In the genomic region with DNA sequence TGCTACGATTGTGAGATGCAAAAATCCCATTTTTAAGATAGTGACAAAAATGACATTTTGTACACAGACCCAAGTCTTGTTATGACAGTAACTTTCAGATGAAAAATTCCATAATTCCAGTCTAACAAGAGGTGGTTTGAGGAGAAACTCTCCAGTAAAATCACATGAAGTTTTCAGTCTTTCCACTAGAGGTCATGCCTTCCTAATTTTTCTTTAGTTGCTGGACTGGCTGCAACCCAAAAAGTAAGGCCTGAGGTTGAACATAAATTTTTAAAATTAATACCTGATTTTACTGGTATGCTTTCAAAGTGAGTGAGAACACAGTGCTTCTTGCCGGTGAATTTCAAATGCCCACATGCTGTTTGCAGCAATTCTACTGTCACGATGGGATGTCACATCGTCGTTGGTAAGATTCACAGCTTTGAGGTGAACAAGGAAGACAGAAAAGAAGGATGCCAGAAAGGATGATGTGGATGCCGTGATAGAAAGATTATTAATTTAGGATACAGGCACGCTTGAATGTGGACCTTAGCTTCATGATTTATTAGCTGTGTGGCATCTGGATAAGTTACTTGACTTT, we compare ENCODE assay signal across 8 cellular contexts.
DNase-seq lines count a peak whose midpoint lies in the region; ATAC-seq and FAIRE-seq lines count a peak whose summit lies in the region.

No MANE protein-coding gene starts in this region.

- peak; percentile 75 for ATAC-seq in left lobe of liver
- ATAC-seq in HG03342 (IDR thresholded peaks at IDR 0.05; ENCODE audit: unreplicated experiment), result no peak

- DNase-seq in Ammon's horn (ENCODE audit: low spot score) (peak; percentile 53), GM19239 (ENCODE audit: insufficient read length, low spot score) (peak; percentile 14), NCI-H446 (lab: John Stamatoyannopoulos, UW) (peak; percentile 10 to 54), astrocyte of the hippocampus (ENCODE audit: low read depth, low spot score) (peak; percentile 68), left lobe of liver (ENCODE audit: low spot score) (no peak), hepatic stellate cell (ENCODE audit: low spot score) (no peak), 8988T (no peak)

- peak; percentile 61 for FAIRE-seq in GM19239 (lab: Jason Lieb, UNC)

Comparison
In these comparisons a context has a peak if more than half of its experiments do, and no peak if none do; other contexts are left out.
1. DNase-seq: peak in Ammon's horn (single experiment), GM19239 (single experiment), NCI-H446 (2 of 2) and astrocyte of the hippocampus (single experiment); none in left lobe of liver (single experiment), hepatic stellate cell (single experiment) and 8988T (single experiment).